Comparison of ENCODE assay signal across 18 cellular contexts in the genomic region with DNA sequence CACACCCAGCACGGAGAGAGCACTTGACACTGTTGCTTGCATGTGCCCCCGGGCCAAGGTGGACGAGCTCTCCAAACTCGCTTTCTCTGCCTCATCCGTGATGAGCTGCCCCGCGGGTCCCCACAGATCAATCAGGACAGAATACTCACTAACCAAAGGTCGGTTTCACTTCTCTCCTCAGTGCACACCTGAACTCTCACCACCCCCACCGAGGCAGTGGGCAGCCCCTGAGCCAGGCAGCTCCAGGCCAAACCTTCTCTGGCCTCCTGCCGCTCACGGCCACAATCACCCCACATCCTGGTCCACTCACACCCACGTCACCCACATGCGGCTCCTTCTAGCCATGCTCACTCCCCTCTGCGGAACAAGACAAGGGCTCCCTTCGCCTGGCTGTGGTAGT.
DNase-seq lines count a peak whose midpoint lies in the region; ATAC-seq, FAIRE-seq and TF ChIP-seq lines count a peak whose summit lies in the region.
"Had no signal": no experiment of that assay in that cellular context is flagged by ENCODE, and none has a peak within 500 bp of the region (broad histone marks: within the 10 kb centered on the region; RNA-seq: fewer than 3 reads in every experiment).

No MANE protein-coding gene starts in this region.

- peak; percentile 10 for DNase-seq in Right ventricle myocardium superior
- no peak for DNase-seq in left ventricle myocardium inferior
- peak; percentile 38 for DNase-seq in RPMI7951 (ENCODE audit: low read depth)
- peak; percentile 49 for DNase-seq in kidney
- no peak for DNase-seq in NCI-H526 (lab: John Stamatoyannopoulos, UW)
- DNase-seq: CD8-positive, alpha-beta T cell; COR-L47; DMS 273 treated with DMSO at 0.1 percent for 48 hours; DMS53; DND-41; EL; GM23248; H7 had no signal

- TF ChIP-seq CTCF in left ventricle myocardium inferior (IDR thresholded peaks at IDR 0.05; ENCODE audit: borderline replicate concordance) = no peak
- no peak for TF ChIP-seq CTCF in kidney (IDR thresholded peaks at IDR 0.05; ENCODE audit: borderline replicate concordance, extremely low read depth, insufficient read depth)

- H3K27ac ChIP-seq in left ventricle myocardium inferior (replicated peaks) (no peak overlapping the region), kidney (ENCODE audit: low read depth in 2 of 2, low read length in 2 of 2) (no peak overlapping the region)
- H3K27ac ChIP-seq: BLaER1 treated with 17β-estradiol and CSF1 and Interleukin-3, amounts not matched to agents 10 nM and 100 nM; GM23248 had no signal

- FAIRE-seq in kidney (lab: Jason Lieb, UNC) = no peak
- FAIRE-seq: GM12891, GM19239 had no signal

- no peaks in the 10 kb centered on the region for H3K9me3 ChIP-seq in left ventricle myocardium inferior (replicated peaks)
- no peaks in the 10 kb centered on the region for H3K9me3 ChIP-seq in kidney (ENCODE audit: control insufficient read depth in 1 of 2, low read length in 2 of 2)

- H3K36me3 ChIP-seq in left ventricle myocardium inferior (no peaks in the 10 kb centered on the region), kidney (ENCODE audit: control insufficient read depth in 1 of 2, insufficient read depth in 2 of 2, low read length in 2 of 2) (no peaks in the 10 kb centered on the region)
- H3K36me3 ChIP-seq: BLaER1 treated with 17β-estradiol and CSF1 and Interleukin-3, amounts not matched to agents 10 nM and 100 nM had no signal

- intact Hi-C loops in Right ventricle myocardium superior (cut with DNase I) (no loop called here), left ventricle myocardium inferior (cut with micrococcal nuclease) (no loop called here), kidney (cut with DNase I) (no loop called here)

- ATAC-seq in Right ventricle myocardium superior (ENCODE audit: poor library complexity) (no peak), GM21447 (IDR thresholded peaks at IDR 0.05; ENCODE audit: unreplicated experiment) (no peak), HG03439 (IDR thresholded peaks at IDR 0.05; ENCODE audit: unreplicated experiment) (no peak)
- ATAC-seq: CD8-positive, alpha-beta T cell had no signal

- H3K4me3 ChIP-seq in left ventricle myocardium inferior (no peak overlapping the region), kidney (ENCODE audit: low read length in 2 of 2) (no peak overlapping the region)
- H3K4me3 ChIP-seq: BLaER1 treated with 17β-estradiol and CSF1 and Interleukin-3, amounts not matched to agents 10 nM and 100 nM; GM23248 had no signal

- H3K4me1 ChIP-seq in left ventricle myocardium inferior = no peaks in the 10 kb centered on the region
- H3K4me1 ChIP-seq in kidney (ENCODE audit: control insufficient read depth in 1 of 2, insufficient read depth in 1 of 2, low read depth in 1 of 2, low read length in 2 of 2) = no peaks in the 10 kb centered on the region

- H3K9ac ChIP-seq in kidney (ENCODE audit: low read length in 2 of 2) = no peak overlapping the region
- H3K9ac ChIP-seq: BLaER1 treated with 17β-estradiol and CSF1 and Interleukin-3, amounts not matched to agents 10 nM and 100 nM; GM23248 had no signal

- H3K27me3 ChIP-seq in left ventricle myocardium inferior (ENCODE audit: low read depth) = peaks cover 63% of the 10 kb centered on the region

Comparison
In these comparisons a context has a peak if more than half of its experiments do, and no peak if none do; other contexts are left out.
1. DNase-seq: peak in Right ventricle myocardium superior (single experiment), RPMI7951 (single experiment) and kidney (single experiment); none in left ventricle myocardium inferior (single experiment) and NCI-H526 (0 of 2).